In genomic region chr3:15797600-15798303, GRCh38 we compare ENCODE assay signal across 8 cellular contexts. TPM values are rescaled to one million over a fixed set of nuclear protein-coding genes. Genes with fewer than 3 reads are reported as not detected.
DNase-seq lines count a peak whose midpoint lies in the region; ATAC-seq and TF ChIP-seq lines count a peak whose summit lies in the region.

Gene ANKRD28 (minus strand): TSS chr3:15797979. CDS start chr3:15796521, 1,458 bp downstream.

- H3K9me3 Mint-ChIP-seq in activated CD4-positive, alpha-beta T cell treated with anti-CD3 and anti-CD28 coated beads for 36 hours (ENCODE audit: low read depth): no peaks in the 10 kb centered on the region

- H3K4me3 ChIP-seq in duodenal mucosa (ENCODE audit: low read depth in 1 of 2, low read length in 2 of 2) (peak within 1 kb of the TSS; percentile 53 to 66), right lobe of liver (peak within 1 kb of the TSS in 2 of 3 donors; percentile 19 to 39)

- peaks cover 12% of the 10 kb centered on the region for H3K36me3 Mint-ChIP-seq in activated CD4-positive, alpha-beta T cell treated with anti-CD3 and anti-CD28 coated beads for 36 hours (ENCODE audit: low read depth)

- POLR2A ChIA-PET in activated CD4-positive, alpha-beta T cell treated with anti-CD3 and anti-CD28 coated beads for 36 hours (lab: Charles Lee): interaction anchor here (0.6 to 1.5 kb wide), 5 partner anchors 8 to 1117 kb away, joined by 3 to 7 read pairs (median 4); no protein-coding TSS in a partner anchor

- peak; percentile 24 to 35 (median 29) for TF ChIP-seq CTCF in right lobe of liver (IDR thresholded peaks at IDR 0.05)

- H3K9ac ChIP-seq in duodenal mucosa (ENCODE audit: low read depth in 1 of 2, low read length in 2 of 2): peak within 1 kb of the TSS; percentile 44 to 45

- no peaks in the 10 kb centered on the region for H3K27me3 Mint-ChIP-seq in activated CD4-positive, alpha-beta T cell treated with anti-CD3 and anti-CD28 coated beads for 36 hours

- peak within 1 kb of the TSS; percentile 96 for H3K27ac Mint-ChIP-seq in activated CD4-positive, alpha-beta T cell treated with anti-CD3 and anti-CD28 coated beads for 36 hours

- peak; percentile 78 for ATAC-seq in activated CD4-positive, alpha-beta T cell treated with anti-CD3 and anti-CD28 coated beads for 36 hours
- ATAC-seq in right lobe of liver (peak; percentile 69 to 85 (median 78)), HG03280 (IDR thresholded peaks at IDR 0.05; ENCODE audit: unreplicated experiment) (no peak)

- H3K27ac ChIP-seq in duodenal mucosa (ENCODE audit: low read depth, low read length): peak within 1 kb of the TSS; percentile 36
- H3K27ac ChIP-seq in right lobe of liver: peak within 1 kb of the TSS; percentile 50 to 65 (median 56)

- no peaks in the 10 kb centered on the region for H3K27me3 ChIP-seq in duodenal mucosa (ENCODE audit: control insufficient read depth in 1 of 2, insufficient read depth in 2 of 2, low read length in 2 of 2)
- no peaks in the 10 kb centered on the region for H3K27me3 ChIP-seq in right lobe of liver

- CTCF ChIA-PET in activated CD4-positive, alpha-beta T cell treated with anti-CD3 and anti-CD28 coated beads for 36 hours (lab: Charles Lee): interaction anchor here (0.6 to 7.1 kb wide), 6 partner anchors 14 to 465 kb away, joined by 3 to 50 read pairs (median 6); no protein-coding TSS in a partner anchor

- H3K4me1 Mint-ChIP-seq in activated CD4-positive, alpha-beta T cell treated with anti-CD3 and anti-CD28 coated beads for 36 hours: peaks cover 82% of the 10 kb centered on the region

- peak; percentile 48 for TF ChIP-seq POLR2A in right lobe of liver (IDR thresholded peaks at IDR 0.05)

- H3K4me1 ChIP-seq in duodenal mucosa (ENCODE audit: control insufficient read depth in 1 of 2, insufficient read depth in 2 of 2, low read length in 2 of 2) (peaks cover 7 to 28% of the 10 kb centered on the region in 2 donors), right lobe of liver (peaks cover 0 to 41% (median 12%) of the 10 kb centered on the region in 4 donors)

- DNase-seq in activated CD4-positive, alpha-beta T cell treated with anti-CD3 and anti-CD28 coated beads for 36 hours: peak; percentile 17
- no peak for DNase-seq in activated CD4-positive, alpha-beta T cell treated with anti-CD3 and anti-CD28 coated beads, Interleukin-2, amount 50 U/mL, for 4 hours
- DNase-seq in HS-27A (ENCODE audit: low read depth) (peak; percentile 90), SKM-1 (lab: John Stamatoyannopoulos, UW; ENCODE audit: unreplicated experiment) (peak; percentile 70), right lobe of liver (no peak), stromal cell of bone marrow (ENCODE audit: low read depth) (peak; percentile 97)

- WGBS in right lobe of liver (ENCODE audit: insufficient coverage, low coverage, low lambda C conversion rate, missing lambda C conversion rate): 0% methylated on average over 6 of the region's 6 CpGs

- intact Hi-C loops in activated CD4-positive, alpha-beta T cell treated with anti-CD3 and anti-CD28 coated beads for 36 hours (cut with DNase I, micrococcal nuclease): loop anchor here (1.0 to 5.0 kb wide), 9 partner anchors 28 to 580 kb away; partner anchors contain the start of genes BTD (in 1 of the 2), EAF1 (in 1 of the 2), HACL1 (in 1 of the 2) and METTL6 (in 1 of the 2)
- intact Hi-C loops in right lobe of liver (cut with DNase I): no loop called here

- H3K9me3 ChIP-seq in duodenal mucosa (ENCODE audit: control insufficient read depth in 1 of 2, low read length in 2 of 2): no peaks in the 10 kb centered on the region
- no peaks in the 10 kb centered on the region for H3K9me3 ChIP-seq in right lobe of liver

- H3K4me3 Mint-ChIP-seq in activated CD4-positive, alpha-beta T cell treated with anti-CD3 and anti-CD28 coated beads for 36 hours: peak within 1 kb of the TSS; percentile 69

- H3K36me3 ChIP-seq in duodenal mucosa (ENCODE audit: control insufficient read depth in 1 of 2, insufficient read depth in 2 of 2, low read length in 2 of 2): no peaks in the 10 kb centered on the region
- no peaks in the 10 kb centered on the region for H3K36me3 ChIP-seq in right lobe of liver

RNA-seq across cellular contexts. Expression of gene ANKRD28, which starts in this region (rescaled TPM):
- 10 to 100 TPM; 27.3 to 28.4 TPM for total RNA-seq in activated CD4-positive, alpha-beta T cell treated with anti-CD3 and anti-CD28 coated beads for 36 hours
- 10 to 100 TPM; 16.4 to 32.2 (median 25.7) TPM for total RNA-seq in right lobe of liver

Comparison
In these comparisons a context has a peak if more than half of its experiments do, and no peak if none do; other contexts are left out.
1. DNase-seq: peak in activated CD4-positive, alpha-beta T cell treated with anti-CD3 and anti-CD28 coated beads for 36 hours (single experiment), HS-27A (single experiment), SKM-1 (single experiment) and stromal cell of bone marrow (single experiment); none in activated CD4-positive, alpha-beta T cell treated with anti-CD3 and anti-CD28 coated beads, Interleukin-2, amount 50 U/mL, for 4 hours (0 of 2) and right lobe of liver (0 of 3).
2. intact Hi-C loops: an anchor here in activated CD4-positive, alpha-beta T cell treated with anti-CD3 and anti-CD28 coated beads for 36 hours (1.0 to 5.0 kb wide); none called in right lobe of liver.